ENCODE assay signal across 8 cellular contexts in genomic region chr3:101379695-101380376, GRCh38. TPM values are rescaled to one million over a fixed set of nuclear protein-coding genes. Genes with fewer than 3 reads are reported as not detected.
DNase-seq lines count a peak whose midpoint lies in the region; ATAC-seq and TF ChIP-seq lines count a peak whose summit lies in the region.

No MANE protein-coding gene starts in this region.

- no peaks in the 10 kb centered on the region for H3K9me3 ChIP-seq in effector memory CD4-positive, alpha-beta T cell (ENCODE audit: control insufficient read depth, low read length)
- no peaks in the 10 kb centered on the region for H3K9me3 ChIP-seq in ovary

- no peak for TF ChIP-seq POLR2A in ovary (IDR thresholded peaks at IDR 0.05)

- no peak for TF ChIP-seq EP300 in ovary (IDR thresholded peaks at IDR 0.05)

- H3K27ac Mint-ChIP-seq in mesothelial cell of epicardium: no peak overlapping the region

- intact Hi-C loops in ovary (cut with DNase I): loop anchor here in 1 of 4 donors (10.0 kb wide), 1 partner anchor 175 kb away; no protein-coding TSS in a partner anchor

- peak overlapping the region; percentile 14 for H3K27ac ChIP-seq in effector memory CD4-positive, alpha-beta T cell (ENCODE audit: insufficient read depth, low read length, poor library complexity, severe bottlenecking)
- no peak overlapping the region for H3K27ac ChIP-seq in ovary

- H3K36me3 Mint-ChIP-seq in mesothelial cell of epicardium: peaks cover 32% of the 10 kb centered on the region

- H3K4me1 ChIP-seq in effector memory CD4-positive, alpha-beta T cell (ENCODE audit: control insufficient read depth, insufficient read depth, low read length, poor library complexity, severe bottlenecking): peaks cover 10% of the 10 kb centered on the region
- H3K4me1 ChIP-seq in ovary (ENCODE audit: insufficient read depth): peaks cover 3% of the 10 kb centered on the region

- TF ChIP-seq CTCF in GM13977 (IDR thresholded peaks at IDR 0.05; ENCODE audit: extremely low read depth, insufficient read depth, missing control alignments): no peak
- TF ChIP-seq CTCF in ovary (IDR thresholded peaks at IDR 0.05): no peak
- no peak for TF ChIP-seq CTCF in mesothelial cell of epicardium (IDR thresholded peaks at IDR 0.05; ENCODE audit: unreplicated experiment)

- peaks cover 29% of the 10 kb centered on the region for H3K9me3 Mint-ChIP-seq in mesothelial cell of epicardium

- no peak overlapping the region for H3K4me3 Mint-ChIP-seq in mesothelial cell of epicardium

- H3K4me3 ChIP-seq in effector memory CD4-positive, alpha-beta T cell (ENCODE audit: insufficient read depth, low read depth, low read length, poor library complexity, severe bottlenecking): peak overlapping the region; percentile 31
- H3K4me3 ChIP-seq in ovary: no peak overlapping the region

- peaks cover 11% of the 10 kb centered on the region for H3K4me1 Mint-ChIP-seq in mesothelial cell of epicardium

- in situ Hi-C loops in GM13977 (cut with MboI; ENCODE audit: low pct_unique_long_range_greater_than_20kb, low sequenced_read_pairs, unreplicated experiment): no loop called here

- H3K27me3 Mint-ChIP-seq in mesothelial cell of epicardium (ENCODE audit: low read depth): no peaks in the 10 kb centered on the region

- H3K36me3 ChIP-seq in effector memory CD4-positive, alpha-beta T cell (ENCODE audit: control insufficient read depth, insufficient read depth, low read length): peaks cover 4% of the 10 kb centered on the region
- no peaks in the 10 kb centered on the region for H3K36me3 ChIP-seq in ovary

- ATAC-seq in GM21390 (IDR thresholded peaks at IDR 0.05; ENCODE audit: unreplicated experiment) (peak; percentile 88), HG03460 (IDR thresholded peaks at IDR 0.05; ENCODE audit: unreplicated experiment) (peak; percentile 96)

- peak; percentile 46 for DNase-seq in GM13977 (ENCODE audit: low spot score)
- DNase-seq in effector memory CD4-positive, alpha-beta T cell: no peak
- no peak for DNase-seq in ovary
- no peak for DNase-seq in effector CD8-positive, alpha-beta T cell (lab: John Stamatoyannopoulos, UW)
- DNase-seq in activated CD8-positive, alpha-beta memory T cell treated with anti-CD3 and anti-CD28 coated beads, Interleukin-2, amount 50 U/mL, for 48 hours: no peak
- DNase-seq in mesothelial cell of epicardium (ENCODE audit: low spot score in 2 of 2, unreplicated experiment in 2 of 2): no peak

- no peaks in the 10 kb centered on the region for H3K27me3 ChIP-seq in effector memory CD4-positive, alpha-beta T cell (replicated peaks; ENCODE audit: control insufficient read depth, insufficient read depth, low read length, poor library complexity, severe bottlenecking)
- H3K27me3 ChIP-seq in ovary: no peaks in the 10 kb centered on the region

- WGBS in ovary, 3 donors: 85 to 97% (median 93%) methylated on average over 1 of the region's 1 CpG

RNA-seq across cellular contexts. Expression of gene IMPG2, which starts 59.5 kb away (rescaled TPM):
- total RNA-seq in ovary (1 to 10 TPM in 2 of 7 donors, under 1 TPM in 5; 0.12 to 8.7 (median 0.69) TPM), mesothelial cell of epicardium (0.59 to 0.69 TPM (median 0.69 TPM) in 3 replicates)
- under 1 TPM; 0.06 to 0.22 TPM for polyA plus RNA-seq in ovary
